In the genomic region with DNA sequence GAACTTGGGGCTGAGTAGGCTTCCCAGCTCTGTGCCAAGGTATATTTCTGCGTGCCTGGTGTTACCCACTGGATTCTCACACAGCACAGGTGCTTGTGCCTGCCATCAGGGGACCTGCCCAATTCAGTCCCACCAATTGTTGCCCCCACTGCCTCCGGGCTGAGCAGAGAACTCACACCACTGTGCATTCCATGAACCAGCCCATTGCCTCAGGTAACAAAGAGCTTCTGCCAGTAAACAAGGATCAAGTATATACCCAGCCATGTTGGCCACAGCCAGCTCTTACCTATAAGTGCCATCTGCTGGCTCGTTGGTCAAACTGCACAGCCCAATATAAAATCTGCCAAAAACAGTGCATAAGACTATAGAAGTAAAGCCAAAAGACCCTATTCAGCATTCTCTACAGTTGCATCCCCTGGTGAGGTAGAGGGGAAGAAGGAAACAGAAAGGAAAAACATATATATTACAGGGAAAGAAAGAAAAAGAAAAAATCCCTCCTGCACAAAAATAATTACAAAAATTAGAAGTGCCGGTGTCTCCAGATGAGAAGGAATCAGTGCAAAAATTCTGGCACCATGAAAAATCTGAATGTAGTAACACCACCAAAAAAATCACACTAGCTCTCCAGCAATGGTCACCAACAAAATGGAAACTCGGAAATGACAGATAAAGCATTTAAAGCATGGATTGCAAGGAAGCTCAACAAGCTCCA, we compare ENCODE assay signal across 7 cellular contexts.
DNase-seq lines count a peak whose midpoint lies in the region; ATAC-seq, FAIRE-seq and TF ChIP-seq lines count a peak whose summit lies in the region.

No MANE protein-coding gene starts in this region.

- no peaks in the 10 kb centered on the region for H3K36me3 ChIP-seq in KMS-11 (ENCODE audit: insufficient read depth)
- H3K36me3 ChIP-seq in adipocyte (ENCODE audit: control insufficient read depth, insufficient read depth, low read length, severe bottlenecking), result no peaks in the 10 kb centered on the region

- peaks cover 28% of the 10 kb centered on the region for H3K9me3 ChIP-seq in adipocyte (ENCODE audit: control insufficient read depth, low read length)

- H2AFZ ChIP-seq in KMS-11 (ENCODE audit: low read depth), result no peak overlapping the region

- peak; percentile 89 for ATAC-seq in GM21619 (IDR thresholded peaks at IDR 0.05; ENCODE audit: unreplicated experiment)

- no peaks in the 10 kb centered on the region for H3K79me2 ChIP-seq in KMS-11 (ENCODE audit: insufficient read depth, low read depth)

- no peaks in the 10 kb centered on the region for H4K20me1 ChIP-seq in KMS-11 (ENCODE audit: insufficient read depth)

- H3K4me1 ChIP-seq in KMS-11 (ENCODE audit: low read depth, poor library complexity, severe bottlenecking) (no peaks in the 10 kb centered on the region), adipocyte (ENCODE audit: control insufficient read depth, insufficient read depth, low read length) (no peaks in the 10 kb centered on the region)

- no peak overlapping the region for H3K4me2 ChIP-seq in KMS-11

- FAIRE-seq in GM12892 (lab: Jason Lieb, UNC), result peak; percentile 65

- H3K9ac ChIP-seq in KMS-11 (no peak overlapping the region), adipocyte (ENCODE audit: low read length) (no peak overlapping the region)

- no peak for DNase-seq in GM12892 (ENCODE audit: insufficient read length)
- peak; percentile 72 for DNase-seq in adipocyte (ENCODE audit: low read depth)
- peak; percentile 59 for DNase-seq in kidney tubule cell (ENCODE audit: low spot score)
- DNase-seq in activated gamma-delta T cell treated with Interleukin-2 at 50 U/mL for 16 hours, result no peak
- no peak for DNase-seq in NCI-H345 treated with DMSO at 0.1 percent for 48 hours (lab: John Stamatoyannopoulos, UW; ENCODE audit: unreplicated experiment)

- TF ChIP-seq CTCF in KMS-11 (conservative IDR thresholded peaks at IDR 0.05; ENCODE audit: low read depth, low read length), result peak; percentile 68

- TF ChIP-seq POLR2A in GM12892 (IDR thresholded peaks at IDR 0.05; ENCODE audit: low read depth, low read length), result no peak

- H3K4me3 ChIP-seq in KMS-11 (IDR thresholded peaks at IDR 0.05; ENCODE audit: insufficient read depth, low read depth, low read length) (no peak overlapping the region), adipocyte (ENCODE audit: low read length) (no peak overlapping the region)

- H3K27me3 ChIP-seq in KMS-11 (ENCODE audit: insufficient read depth, low read depth) (no peaks in the 10 kb centered on the region), adipocyte (replicated peaks; ENCODE audit: control insufficient read depth, insufficient read depth, low read length) (no peaks in the 10 kb centered on the region)

- no peak overlapping the region for H3K27ac ChIP-seq in KMS-11

Comparison
In these comparisons a context has a peak if more than half of its experiments do, and no peak if none do; other contexts are left out.
1. DNase-seq: peak in adipocyte (single experiment) and kidney tubule cell (single experiment); none in GM12892 (single experiment), activated gamma-delta T cell treated with Interleukin-2 at 50 U/mL for 16 hours (single experiment) and NCI-H345 treated with DMSO at 0.1 percent for 48 hours (single experiment).